In the genomic region with DNA sequence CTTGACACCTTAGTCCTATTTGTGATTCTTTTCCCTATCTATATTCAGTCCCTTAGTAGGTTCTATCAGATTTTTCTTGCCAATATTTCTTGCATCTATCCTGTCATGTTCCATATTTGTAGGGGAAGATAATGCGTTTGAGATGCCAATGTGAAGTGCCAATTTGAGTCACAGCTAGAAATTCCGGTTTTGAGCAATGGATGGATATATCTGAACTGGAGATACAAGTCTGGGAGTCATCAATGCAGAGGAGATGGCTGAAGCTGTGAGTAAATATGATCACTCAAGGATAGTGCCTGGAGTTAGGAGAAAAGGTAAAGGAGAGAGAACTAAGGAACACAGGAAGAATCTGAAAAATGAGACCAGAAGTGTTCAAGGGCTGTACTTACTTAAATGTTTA, we compare ENCODE assay signal across 10 cellular contexts.
"Had no signal": no experiment of that assay in that cellular context is flagged by ENCODE, and none has a peak within 500 bp of the region (broad histone marks: within the 10 kb centered on the region; RNA-seq: fewer than 3 reads in every experiment).

No MANE protein-coding gene starts in this region.

- H3K27ac ChIP-seq: GM23248, HL-60 had no signal

- H3K4me1 ChIP-seq: HAP-1 had no signal

- H3K36me3 Mint-ChIP-seq: IgD-negative memory B cell had no signal

- H3K9ac ChIP-seq: GM23248 had no signal

- H2AFZ ChIP-seq: GM23248 had no signal

- H3K4me3 Mint-ChIP-seq: HFFc6, IgD-negative memory B cell had no signal

- H3K27ac Mint-ChIP-seq: HFFc6, IgD-negative memory B cell had no signal

- H3K4me3 ChIP-seq: GM23248, HAP-1 had no signal

- H3K9me3 Mint-ChIP-seq: HFFc6 had no signal

- H3K9me3 ChIP-seq: HAP-1 had no signal

- FAIRE-seq: HepG2 had no signal

- ATAC-seq: HCT116, HepG2 had no signal

- DNase-seq: GM23248, GOT3, H7, HFFc6, KBM-7 had no signal
